Comparison of ENCODE assay signal across 19 cellular contexts in genomic region chr6:133761706-133762105, GRCh38.
DNase-seq lines count a peak whose midpoint lies in the region; ATAC-seq, FAIRE-seq and TF ChIP-seq lines count a peak whose summit lies in the region.
"Had no signal": no experiment of that assay in that cellular context is flagged by ENCODE, and none has a peak within 500 bp of the region (broad histone marks: within the 10 kb centered on the region; RNA-seq: fewer than 3 reads in every experiment).

No MANE protein-coding gene starts in this region.

- H3K4me1 Mint-ChIP-seq in osteocyte (ENCODE audit: unreplicated experiment) (peaks cover 55% of the 10 kb centered on the region), endothelial cell (ENCODE audit: unreplicated experiment) (peaks cover 12% of the 10 kb centered on the region)
- no peaks in the 10 kb centered on the region for H3K4me1 Mint-ChIP-seq in activated CD8-positive, alpha-beta memory T cell treated with anti-CD3 and anti-CD28 coated beads, Interleukin-2, amount 10 ng/mL, durations not matched to agents 7 days and 5 days
- H3K4me1 Mint-ChIP-seq: brain had no signal

- H3K36me3 ChIP-seq in esophagus squamous epithelium: no peaks in the 10 kb centered on the region
- H3K36me3 ChIP-seq in upper lobe of left lung: no peaks in the 10 kb centered on the region
- H3K36me3 ChIP-seq: heart right ventricle had no signal

- no peak for TF ChIP-seq RAD21 in A549 (conservative IDR thresholded peaks at IDR 0.05 in 1 of 2, IDR thresholded peaks at IDR 0.05 in 1 of 2)

- peak overlapping the region; percentile 38; the same call in 2 of the 3 replicates for H3K4me2 ChIP-seq in A549

- H3K27ac Mint-ChIP-seq in osteocyte (ENCODE audit: unreplicated experiment) (peak overlapping the region; percentile 32), endothelial cell (ENCODE audit: unreplicated experiment) (no peak overlapping the region)
- no peak overlapping the region for H3K27ac Mint-ChIP-seq in activated CD8-positive, alpha-beta memory T cell treated with anti-CD3 and anti-CD28 coated beads, Interleukin-2, amount 10 ng/mL, durations not matched to agents 7 days and 5 days
- H3K27ac Mint-ChIP-seq: activated CD8-positive, alpha-beta T cell treated with anti-CD3 and anti-CD28 coated beads for 36 hours; brain; effector memory CD8-positive, alpha-beta T cell had no signal

- ATAC-seq in A549 (no peak), HG03280 (IDR thresholded peaks at IDR 0.05; ENCODE audit: unreplicated experiment) (no peak), upper lobe of left lung (ENCODE audit: low FRiP score in 2 of 2) (no peak)
- ATAC-seq in activated CD8-positive, alpha-beta memory T cell treated with anti-CD3 and anti-CD28 coated beads, Interleukin-2, amount 10 ng/mL, durations not matched to agents 7 days and 5 days: no peak
- ATAC-seq: activated CD8-positive, alpha-beta T cell treated with anti-CD3 and anti-CD28 coated beads for 36 hours; effector memory CD8-positive, alpha-beta T cell had no signal

- POLR2A ChIA-PET in A549 (lab: Yijun Ruan, JAX): interaction anchor here (0.7 to 1.3 kb wide), 2 partner anchors 16 to 26 kb away, joined by 4 to 7 read pairs; no protein-coding TSS in a partner anchor

- H3K27me3 ChIP-seq in esophagus squamous epithelium (no peaks in the 10 kb centered on the region), upper lobe of left lung (no peaks in the 10 kb centered on the region)
- H3K27me3 ChIP-seq: heart right ventricle had no signal

- TF ChIP-seq CTCF in A549 (IDR thresholded peaks at IDR 0.05) (no peak), esophagus squamous epithelium (IDR thresholded peaks at IDR 0.05) (no peak), osteocyte (IDR thresholded peaks at IDR 0.05) (no peak), endothelial cell (IDR thresholded peaks at IDR 0.05; ENCODE audit: unreplicated experiment) (no peak), upper lobe of left lung (IDR thresholded peaks at IDR 0.05) (no peak)

- H3K9me3 ChIP-seq in A549: no peaks in the 10 kb centered on the region
- H3K9me3 ChIP-seq in esophagus squamous epithelium: no peaks in the 10 kb centered on the region
- no peaks in the 10 kb centered on the region for H3K9me3 ChIP-seq in upper lobe of left lung
- H3K9me3 ChIP-seq: heart right ventricle, psoas muscle had no signal

- H3K4me3 ChIP-seq in A549 (no peak overlapping the region), esophagus squamous epithelium (no peak overlapping the region), upper lobe of left lung (no peak overlapping the region)
- H3K4me3 ChIP-seq: heart right ventricle, psoas muscle had no signal

- DNase-seq in A549 (ENCODE audit: low read depth in 1 of 2, low spot score in 1 of 2): no peak
- peak; percentile 50 for DNase-seq in M059J (ENCODE audit: low read depth)
- no peak for DNase-seq in esophagus squamous epithelium (lab: John Stamatoyannopoulos, UW)
- no peak for DNase-seq in osteocyte (ENCODE audit: extremely low spot score, unreplicated experiment)
- DNase-seq in endothelial cell (ENCODE audit: low spot score): no peak
- no peak for DNase-seq in activated CD8-positive, alpha-beta memory T cell treated with anti-CD3 and anti-CD28 coated beads, Interleukin-2, amount 10 ng/mL, durations not matched to agents 7 days and 5 days
- DNase-seq in upper lobe of left lung: no peak
- DNase-seq: activated CD8-positive, alpha-beta T cell treated with anti-CD3 and anti-CD28 coated beads for 36 hours; COR-L47; effector memory CD8-positive, alpha-beta T cell; heart right ventricle; NCI-H1092; NK-92 treated with Interleukin-12 subunit alpha and Interleukin-12 subunit beta, amount 100 ng/mL, for 24 hours; psoas muscle; SIG-M5; T-helper 9 cell had no signal

- no peak for TF ChIP-seq EP300 in A549 (IDR thresholded peaks at IDR 0.05)
- TF ChIP-seq EP300 in upper lobe of left lung (IDR thresholded peaks at IDR 0.05): no peak

- H3K4me1 ChIP-seq in A549: peaks cover 39% of the 10 kb centered on the region
- peaks cover 0 to 13% (median 5%) of the 10 kb centered on the region in 3 donors for H3K4me1 ChIP-seq in esophagus squamous epithelium
- no peaks in the 10 kb centered on the region for H3K4me1 ChIP-seq in upper lobe of left lung
- H3K4me1 ChIP-seq: psoas muscle had no signal

- H3K36me3 Mint-ChIP-seq in osteocyte (ENCODE audit: unreplicated experiment) (no peaks in the 10 kb centered on the region), endothelial cell (ENCODE audit: low read depth, unreplicated experiment) (no peaks in the 10 kb centered on the region)
- H3K36me3 Mint-ChIP-seq in activated CD8-positive, alpha-beta memory T cell treated with anti-CD3 and anti-CD28 coated beads, Interleukin-2, amount 10 ng/mL, durations not matched to agents 7 days and 5 days: no peaks in the 10 kb centered on the region
- H3K36me3 Mint-ChIP-seq: brain had no signal

- TF ChIP-seq POLR2A in A549 (IDR thresholded peaks at IDR 0.05; ENCODE audit: low read length): no peak
- TF ChIP-seq POLR2A in esophagus squamous epithelium (IDR thresholded peaks at IDR 0.05): no peak
- TF ChIP-seq POLR2A in upper lobe of left lung (IDR thresholded peaks at IDR 0.05): no peak

- CTCF ChIA-PET in A549 (lab: Yijun Ruan, JAX): no interaction called here
- CTCF ChIA-PET in activated CD8-positive, alpha-beta memory T cell treated with anti-CD3 and anti-CD28 coated beads, Interleukin-2, amount 10 ng/mL, durations not matched to agents 7 days and 5 days (lab: Charles Lee): no interaction called here

- H3K9me3 Mint-ChIP-seq in osteocyte (ENCODE audit: unreplicated experiment) (no peaks in the 10 kb centered on the region), endothelial cell (ENCODE audit: unreplicated experiment) (no peaks in the 10 kb centered on the region)
- no peaks in the 10 kb centered on the region for H3K9me3 Mint-ChIP-seq in activated CD8-positive, alpha-beta memory T cell treated with anti-CD3 and anti-CD28 coated beads, Interleukin-2, amount 10 ng/mL, durations not matched to agents 7 days and 5 days (ENCODE audit: low read depth)
- H3K9me3 Mint-ChIP-seq: activated CD8-positive, alpha-beta T cell treated with anti-CD3 and anti-CD28 coated beads for 36 hours; brain had no signal

- 14% methylated on average over 1 of the region's 1 CpG for WGBS in A549 (ENCODE audit: missing lambda C conversion rate)
- 10 to 17% methylated on average over 1 of the region's 1 CpG for WGBS in esophagus squamous epithelium, 2 donors
- 30 to 43% methylated on average over 1 of the region's 1 CpG for WGBS in upper lobe of left lung, 2 donors

- H3K27me3 Mint-ChIP-seq in osteocyte (ENCODE audit: unreplicated experiment): no peaks in the 10 kb centered on the region
- no peaks in the 10 kb centered on the region for H3K27me3 Mint-ChIP-seq in endothelial cell (ENCODE audit: unreplicated experiment)
- H3K27me3 Mint-ChIP-seq in activated CD8-positive, alpha-beta memory T cell treated with anti-CD3 and anti-CD28 coated beads, Interleukin-2, amount 10 ng/mL, durations not matched to agents 7 days and 5 days: peaks cover 2% of the 10 kb centered on the region

- H3K27ac ChIP-seq in A549 (peak overlapping the region in 1 of 2 experiments; percentile 8; a peak in 1 of 6 replicates), esophagus squamous epithelium (peak overlapping the region in 3 of 4 donors; percentile 36 to 74 (median 70)), upper lobe of left lung (peak overlapping the region in 2 of 4 donors; percentile 70 to 73)
- H3K27ac ChIP-seq: psoas muscle had no signal

- intact Hi-C loops in esophagus squamous epithelium (cut with DNase I): no loop called here

- FAIRE-seq in A549 (lab: Jason Lieb, UNC): no peak
- FAIRE-seq: urothelium cell line had no signal

- H3K4me3 Mint-ChIP-seq in osteocyte (ENCODE audit: unreplicated experiment) (no peak overlapping the region), endothelial cell (ENCODE audit: unreplicated experiment) (no peak overlapping the region)
- H3K4me3 Mint-ChIP-seq in activated CD8-positive, alpha-beta memory T cell treated with anti-CD3 and anti-CD28 coated beads, Interleukin-2, amount 10 ng/mL, durations not matched to agents 7 days and 5 days: no peak overlapping the region
- H3K4me3 Mint-ChIP-seq: activated CD8-positive, alpha-beta T cell treated with anti-CD3 and anti-CD28 coated beads for 36 hours; brain; effector memory CD8-positive, alpha-beta T cell had no signal

TF ChIP-seq in A549, 52 proteins besides CTCF, POLR2A, EP300 and RAD21:
- TF ChIP-seq CBX2 (IDR thresholded peaks at IDR 0.05; ENCODE audit: borderline replicate concordance, low read depth) (no peak), KDM1A (IDR thresholded peaks at IDR 0.05; ENCODE audit: low read depth) (no peak), MAZ (IDR thresholded peaks at IDR 0.05; ENCODE audit: borderline replicate concordance, low read depth, low read length) (no peak), JUN (IDR thresholded peaks at IDR 0.05) (no peak), PHF8 (IDR thresholded peaks at IDR 0.05; ENCODE audit: borderline replicate concordance, low read depth) (no peak), JUNB (IDR thresholded peaks at IDR 0.05) (no peak), SREBF2 (IDR thresholded peaks at IDR 0.05) (no peak), HOXB13 (CRISPR knock-in tag; IDR thresholded peaks at IDR 0.05; ENCODE audit: low read depth) (no peak), ELK1 (IDR thresholded peaks at IDR 0.05; ENCODE audit: low read depth, low read length) (no peak), ZC3H11A (IDR thresholded peaks at IDR 0.05) (no peak), KDM5A (IDR thresholded peaks at IDR 0.05) (no peak), TFCP2L1 (CRISPR knock-in tag; IDR thresholded peaks at IDR 0.05) (no peak)
